ENCODE assay signal across 10 cellular contexts in genomic region chr10:73586583-73586984, GRCh38. TPM values are rescaled to one million over a fixed set of nuclear protein-coding genes. Genes with fewer than 3 reads are reported as not detected.
A peak's percentile ranks its signal among the peaks of the same experiment; 100 is the strongest.
DNase-seq lines count a peak whose midpoint lies in the region; ATAC-seq and TF ChIP-seq lines count a peak whose summit lies in the region.
"Had no signal": no experiment of that assay in that cellular context is flagged by ENCODE, and none has a peak within 500 bp of the region (broad histone marks: within the 10 kb centered on the region; RNA-seq: fewer than 3 reads in every experiment).

No MANE protein-coding gene starts in this region.

- no peak for ATAC-seq in HG02642 (IDR thresholded peaks at IDR 0.05; ENCODE audit: poor library complexity, unreplicated experiment)
- ATAC-seq in HG03175 (IDR thresholded peaks at IDR 0.05; ENCODE audit: unreplicated experiment) = no peak
- ATAC-seq: stimulated activated memory B cell treated with anti-CD40 and anti-IgM and Interleukin-4, amounts not matched to agents 10 μg/mL and 1 μg/mL and 100 μg/mL, for 72 hours had no signal

- H3K4me3 ChIP-seq in adipocyte (ENCODE audit: low read length) = no peak overlapping the region
- no peak overlapping the region for H3K4me3 ChIP-seq in left ventricle myocardium inferior
- H3K4me3 ChIP-seq in skeletal muscle satellite cell (ENCODE audit: low read length) = no peak overlapping the region

- H3K9me3 Mint-ChIP-seq in immature natural killer cell = no peaks in the 10 kb centered on the region
- H3K9me3 Mint-ChIP-seq: stimulated activated memory B cell treated with anti-CD40 and anti-IgM and Interleukin-4, amounts not matched to agents 10 μg/mL and 1 μg/mL and 100 μg/mL, for 72 hours had no signal

- H3K4me1 Mint-ChIP-seq in immature natural killer cell = peaks cover 11 to 15% of the 10 kb centered on the region in 2 donors

- no peak overlapping the region for H3K9ac ChIP-seq in adipocyte (ENCODE audit: low read length)
- H3K9ac ChIP-seq in skeletal muscle satellite cell (ENCODE audit: low read depth, low read length) = no peak overlapping the region

- H3K4me1 ChIP-seq in adipocyte (ENCODE audit: control insufficient read depth, insufficient read depth, low read length) = peaks cover 30% of the 10 kb centered on the region
- H3K4me1 ChIP-seq in left ventricle myocardium inferior = peaks cover 60% of the 10 kb centered on the region
- peaks cover 19% of the 10 kb centered on the region for H3K4me1 ChIP-seq in skeletal muscle satellite cell (ENCODE audit: control insufficient read depth, insufficient read depth, low read length)

- H3K4me2 ChIP-seq in skeletal muscle satellite cell (ENCODE audit: low read length) = peak overlapping the region; percentile 54

- H3K36me3 ChIP-seq in adipocyte (ENCODE audit: control insufficient read depth, insufficient read depth, low read length, severe bottlenecking) (no peaks in the 10 kb centered on the region), left ventricle myocardium inferior (no peaks in the 10 kb centered on the region), skeletal muscle satellite cell (ENCODE audit: insufficient read depth, low read length) (no peaks in the 10 kb centered on the region)

- intact Hi-C loops in left ventricle myocardium inferior (cut with micrococcal nuclease) = no loop called here

- H3K27ac Mint-ChIP-seq in immature natural killer cell = no peak overlapping the region
- H3K27ac Mint-ChIP-seq: stimulated activated memory B cell treated with anti-CD40 and anti-IgM and Interleukin-4, amounts not matched to agents 10 μg/mL and 1 μg/mL and 100 μg/mL, for 72 hours had no signal

- H3K4me3 Mint-ChIP-seq in immature natural killer cell = no peak overlapping the region
- H3K4me3 Mint-ChIP-seq: stimulated activated memory B cell treated with anti-CD40 and anti-IgM and Interleukin-4, amounts not matched to agents 10 μg/mL and 1 μg/mL and 100 μg/mL, for 72 hours had no signal

- peaks cover 0 to 12% (median 0%) of the 10 kb centered on the region in 3 donors for H3K36me3 Mint-ChIP-seq in immature natural killer cell

- no peaks in the 10 kb centered on the region for H3K9me3 ChIP-seq in adipocyte (ENCODE audit: control insufficient read depth, low read length)
- H3K9me3 ChIP-seq in left ventricle myocardium inferior (replicated peaks) = no peaks in the 10 kb centered on the region
- H3K9me3 ChIP-seq in skeletal muscle satellite cell (replicated peaks; ENCODE audit: low read length) = no peaks in the 10 kb centered on the region

- H3K27me3 Mint-ChIP-seq in immature natural killer cell (ENCODE audit: low read depth in 3 of 3) = no peaks in the 10 kb centered on the region
- H3K27me3 Mint-ChIP-seq: stimulated activated memory B cell treated with anti-CD40 and anti-IgM and Interleukin-4, amounts not matched to agents 10 μg/mL and 1 μg/mL and 100 μg/mL, for 72 hours had no signal

- H3K27ac ChIP-seq in left ventricle myocardium inferior (replicated peaks) = peak overlapping the region; percentile 61

- H3K27me3 ChIP-seq in adipocyte (replicated peaks; ENCODE audit: control insufficient read depth, insufficient read depth, low read length) (no peaks in the 10 kb centered on the region), left ventricle myocardium inferior (ENCODE audit: low read depth) (no peaks in the 10 kb centered on the region), skeletal muscle satellite cell (ENCODE audit: control insufficient read depth, insufficient read depth, low read length) (no peaks in the 10 kb centered on the region)

- DNase-seq in H4 (ENCODE audit: low spot score) = peak; percentile 31
- DNase-seq in adipocyte (ENCODE audit: low read depth) = peak; percentile 83
- no peak for DNase-seq in left ventricle myocardium inferior
- no peak for DNase-seq in immature natural killer cell
- DNase-seq in putamen (ENCODE audit: low spot score) = no peak
- DNase-seq: activated CD4-positive, alpha-beta T cell treated with anti-CD3 and anti-CD28 coated beads for 4 hours had no signal

- TF ChIP-seq CTCF in left ventricle myocardium inferior (IDR thresholded peaks at IDR 0.05; ENCODE audit: borderline replicate concordance) = no peak

RNA-seq across cellular contexts. Expression of gene USP54, which starts 4.6 kb away (rescaled TPM):
- 16.6 and 19.1 TPM in 2 replicates for total RNA-seq in H4 (2014; rRNA removed; shearing (Covaris generic))
- 19.6 TPM for total RNA-seq in left ventricle myocardium inferior
- total RNA-seq in skeletal muscle satellite cell (2012; rRNA removed) = 10.1 and 12.5 TPM in 2 replicates
- 1 to 10 TPM in 1 of 3 donors, under 1 TPM in 1, not detected in 1; 0.48 to 1.6 TPM for polyA plus RNA-seq in immature natural killer cell

RNA-seq across cellular contexts. Expression of gene MYOZ1, which starts 54.7 kb away (rescaled TPM):
- 0.33 TPM in 1 of 2 replicates, not detected in the other for total RNA-seq in H4 (2014; rRNA removed; shearing (Covaris generic))
- 4.8 TPM for total RNA-seq in left ventricle myocardium inferior
- total RNA-seq in skeletal muscle satellite cell (2012; rRNA removed) = not detected in 2 replicates
- polyA plus RNA-seq in immature natural killer cell = not detected

Comparison
In these comparisons a context has a peak if more than half of its experiments do, and no peak if none do; other contexts are left out.
1. DNase-seq: peak in H4 (single experiment) and adipocyte (single experiment); none in left ventricle myocardium inferior (single experiment), immature natural killer cell (0 of 3) and putamen (single experiment).